In genomic region chr1:68717330-68717729, GRCh38 we compare ENCODE assay signal across 9 cellular contexts.
"Had no signal": no experiment of that assay in that cellular context is flagged by ENCODE, and none has a peak within 500 bp of the region (broad histone marks: within the 10 kb centered on the region; RNA-seq: fewer than 3 reads in every experiment).

No MANE protein-coding gene starts in this region.

- H3K27me3 Mint-ChIP-seq: IgD-negative memory B cell had no signal

- ATAC-seq: HepG2, K562 had no signal

- H3K27ac ChIP-seq: HL-60, KMS-11 had no signal

- H3K4me3 Mint-ChIP-seq: IgD-negative memory B cell had no signal

- H3K4me3 ChIP-seq: K562 had no signal

- H3K36me3 Mint-ChIP-seq: IgD-negative memory B cell had no signal

- H3K27ac Mint-ChIP-seq: IgD-negative memory B cell had no signal

- DNase-seq: IMR-90, KBM-7, KG1 had no signal

- FAIRE-seq: HepG2, HTR-8/SVneo, K562 had no signal

- H3K4me1 Mint-ChIP-seq: IgD-negative memory B cell had no signal
